Comparison of ENCODE assay signal across 23 cellular contexts in the genomic region with DNA sequence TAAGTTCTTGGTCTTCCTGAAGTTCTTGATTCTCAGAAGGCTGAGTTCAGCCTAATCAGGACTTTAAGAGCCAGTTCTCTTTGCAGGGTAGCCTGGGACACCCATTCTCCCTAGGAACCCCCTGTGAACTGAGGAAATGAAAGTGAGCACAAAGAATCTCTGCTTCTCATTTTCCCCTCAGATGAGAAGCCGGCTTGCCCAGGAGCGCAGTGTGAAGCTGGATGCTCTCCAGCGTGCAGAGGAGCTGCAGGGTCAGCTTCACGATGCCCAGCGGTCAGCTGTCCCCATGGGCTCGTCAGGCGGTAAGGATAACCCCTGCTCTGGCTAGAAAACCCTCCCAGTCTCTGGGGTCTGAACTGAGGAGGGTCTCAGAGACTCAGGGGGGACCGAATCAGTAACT. TPM values are rescaled to one million over a fixed set of nuclear protein-coding genes. Genes with fewer than 3 reads are reported as not detected.
DNase-seq lines count a peak whose midpoint lies in the region; ATAC-seq and TF ChIP-seq lines count a peak whose summit lies in the region.
"Had no signal": no experiment of that assay in that cellular context is flagged by ENCODE, and none has a peak within 500 bp of the region (broad histone marks: within the 10 kb centered on the region; RNA-seq: fewer than 3 reads in every experiment).

No MANE protein-coding gene starts in this region.

- no peaks in the 10 kb centered on the region for H3K36me3 ChIP-seq in gastroesophageal sphincter
- no peaks in the 10 kb centered on the region for H3K36me3 ChIP-seq in mucosa of rectum (ENCODE audit: control insufficient read depth in 2 of 2, insufficient read depth in 2 of 2, low read length in 2 of 2)
- no peaks in the 10 kb centered on the region for H3K36me3 ChIP-seq in vagina
- H3K36me3 ChIP-seq: MG63 had no signal

- no peak for TF ChIP-seq POLR2A in gastroesophageal sphincter (IDR thresholded peaks at IDR 0.05)
- no peak for TF ChIP-seq POLR2A in vagina (IDR thresholded peaks at IDR 0.05)

- H3K9ac ChIP-seq in mucosa of rectum (ENCODE audit: low read depth in 1 of 2, low read length in 2 of 2), result peak overlapping the region in 1 of 2 donors; percentile 20

- H3K9me3 ChIP-seq in gastroesophageal sphincter, result no peaks in the 10 kb centered on the region
- no peaks in the 10 kb centered on the region for H3K9me3 ChIP-seq in mucosa of rectum (ENCODE audit: control insufficient read depth in 2 of 2, low read length in 2 of 2)
- H3K9me3 ChIP-seq in vagina, result no peaks in the 10 kb centered on the region
- H3K9me3 ChIP-seq: BLaER1 treated with 17β-estradiol and CSF1 and Interleukin-3, amounts not matched to agents 10 nM and 100 nM; MG63 had no signal

- H3K27ac ChIP-seq in VCaP (peak overlapping the region; percentile 11), gastroesophageal sphincter (no peak overlapping the region), mucosa of rectum (ENCODE audit: low read depth in 2 of 2, low read length in 2 of 2) (peak overlapping the region; percentile 81 to 93), vagina (no peak overlapping the region)
- H3K27ac ChIP-seq: 22Rv1; BLaER1 treated with 17β-estradiol and CSF1 and Interleukin-3, amounts not matched to agents 10 nM and 100 nM had no signal

- WGBS in gastroesophageal sphincter (ENCODE audit: low coverage in 1 of 2), 2 donors, result 89 to 92% methylated on average over 3 to 4 of the region's 8 CpGs

- no peak for TF ChIP-seq EP300 in gastroesophageal sphincter (IDR thresholded peaks at IDR 0.05)

- TF ChIP-seq CTCF in VCaP (conservative IDR thresholded peaks at IDR 0.05) (no peak), gastroesophageal sphincter (IDR thresholded peaks at IDR 0.05) (no peak), vagina (IDR thresholded peaks at IDR 0.05) (no peak)

- ATAC-seq in Right ventricle myocardium superior (ENCODE audit: poor library complexity) (peak; percentile 28), Right ventricle myocardium inferior (no peak), gastroesophageal sphincter (peak; percentile 38), HG03520 (IDR thresholded peaks at IDR 0.05; ENCODE audit: unreplicated experiment) (no peak)

- DNase-seq in Right ventricle myocardium superior (no peak), Right ventricle myocardium inferior (ENCODE audit: missing footprints) (no peak), T-helper 1 cell (no peak), vagina (ENCODE audit: extremely low spot score in 2 of 2) (no peak)
- DNase-seq: ACHN, DMS53, EL, GF-D8, H7, MG63, NCI-H1417, NCI-H1694 treated with DMSO at 0.1 percent for 48 hours, NCI-H2081 treated with DMSO at 0.1 percent for 48 hours, NCI-H2171 treated with DMSO at 0.1 percent for 48 hours, NCI-H446 treated with DMSO at 0.1 percent for 48 hours, NCI-H526 treated with DMSO at 0.1 percent for 48 hours, SHP77 treated with DMSO at 0.1 percent for 48 hours had no signal

- peaks cover 0 to 14% (median 3%) of the 10 kb centered on the region in 3 donors for H3K4me1 ChIP-seq in gastroesophageal sphincter
- H3K4me1 ChIP-seq in mucosa of rectum (ENCODE audit: control insufficient read depth in 2 of 2, insufficient read depth in 2 of 2, low read length in 2 of 2), result peaks cover 44 to 64% of the 10 kb centered on the region in 2 donors
- H3K4me1 ChIP-seq in vagina, result peaks cover 32% of the 10 kb centered on the region

- intact Hi-C loops in Right ventricle myocardium superior (cut with DNase I), result no loop called here
- intact Hi-C loops in Right ventricle myocardium inferior (cut with DNase I), result no loop called here
- intact Hi-C loops in vagina (cut with DNase I), result no loop called here

- no peak overlapping the region for H3K4me3 ChIP-seq in gastroesophageal sphincter
- no peak overlapping the region for H3K4me3 ChIP-seq in mucosa of rectum (ENCODE audit: low read length in 2 of 2)
- no peak overlapping the region for H3K4me3 ChIP-seq in vagina
- H3K4me3 ChIP-seq: BLaER1 treated with 17β-estradiol and CSF1 and Interleukin-3, amounts not matched to agents 10 nM and 100 nM; MG63 had no signal

- H3K27me3 ChIP-seq in gastroesophageal sphincter, result no peaks in the 10 kb centered on the region
- no peaks in the 10 kb centered on the region for H3K27me3 ChIP-seq in mucosa of rectum (ENCODE audit: control insufficient read depth in 2 of 2, insufficient read depth in 2 of 2, low read length in 2 of 2)
- H3K27me3 ChIP-seq in vagina, result no peaks in the 10 kb centered on the region
- H3K27me3 ChIP-seq: BLaER1 treated with 17β-estradiol and CSF1 and Interleukin-3, amounts not matched to agents 10 nM and 100 nM; MG63 had no signal

RNA-seq across cellular contexts. Expression of a gene that starts 34.0 kb away (rescaled TPM):
- total RNA-seq in Right ventricle myocardium superior (102 TPM), Right ventricle myocardium inferior (112 TPM), gastroesophageal sphincter (100 to 1,000 TPM in 3 of 4 donors, 10 to 100 TPM in 1; 87.2 to 198 (median 166) TPM), vagina (115 TPM)

Comparison
In these comparisons a context has a peak if more than half of its experiments do, and no peak if none do; other contexts are left out.
1. ATAC-seq: peak in Right ventricle myocardium superior (single experiment) and gastroesophageal sphincter (single experiment); none in Right ventricle myocardium inferior (single experiment) and HG03520 (single experiment).
2. H3K27ac ChIP-seq: peak in VCaP (single experiment) and mucosa of rectum (2 of 2); none in gastroesophageal sphincter (0 of 4) and vagina (single experiment).